In genomic region chr15:50354838-50355611, GRCh38 we compare ENCODE assay signal across 1 cellular context.
TF ChIP-seq lines count a peak whose summit lies in the region.

GABPB1 (minus strand) TSS chr15:50355198; CDS start chr15:50309798, 45,400 bp downstream.

TF ChIP-seq in HepG2, 621 proteins besides CTCF, POLR2A, EP300 and RAD21 (continued from another document and continues in another):
- TF ChIP-seq ZBTB4 (CRISPR knock-in tag; IDR thresholded peaks at IDR 0.05; ENCODE audit: borderline replicate concordance) (no peak; the same call in 1 of the 2 replicates), CSRNP2 (CRISPR knock-in tag; conservative IDR thresholded peaks at IDR 0.05; ENCODE audit: low read depth) (no peak), TIGD3 (CRISPR knock-in tag; IDR thresholded peaks at IDR 0.05; ENCODE audit: borderline replicate concordance) (peak; percentile 38; the same call in 1 of the 2 replicates), ZBTB49 (CRISPR knock-in tag; IDR thresholded peaks at IDR 0.05; ENCODE audit: borderline replicate concordance) (no peak), ZBTB8A (CRISPR knock-in tag; IDR thresholded peaks at IDR 0.05; ENCODE audit: borderline replicate concordance, low read depth) (peak; percentile 37; the same call in 1 of the 2 replicates), PREB (CRISPR knock-in tag; IDR thresholded peaks at IDR 0.05) (no peak; the same call in 1 of the 2 replicates), ZNF501 (CRISPR knock-in tag; IDR thresholded peaks at IDR 0.05) (peak; percentile 95), SMYD3 (CRISPR knock-in tag; IDR thresholded peaks at IDR 0.05) (peak; percentile 75), MTERF4 (CRISPR knock-in tag; IDR thresholded peaks at IDR 0.05) (0 out of 2 replicates have a peak, but pooled peaks have one; percentile 8), ZNF704 (CRISPR knock-in tag; IDR thresholded peaks at IDR 0.05; ENCODE audit: borderline replicate concordance) (peak; percentile 93; the same call in 1 of the 2 replicates), ZBTB33 (CRISPR knock-in tag; IDR thresholded peaks at IDR 0.05) (no peak), E2F1 (CRISPR knock-in tag; IDR thresholded peaks at IDR 0.05) (peak; percentile 84), HES4 (CRISPR knock-in tag; IDR thresholded peaks at IDR 0.05; ENCODE audit: borderline replicate concordance) (peak; percentile 78), ZBTB42 (CRISPR knock-in tag; IDR thresholded peaks at IDR 0.05) (no peak), SMAD9 (CRISPR knock-in tag; IDR thresholded peaks at IDR 0.05) (0 out of 2 replicates have a peak, but pooled peaks have one; percentile 63), PBX2 (CRISPR knock-in tag; IDR thresholded peaks at IDR 0.05) (no peak), NFATC3 (CRISPR knock-in tag; IDR thresholded peaks at IDR 0.05) (no peak; the same call in 1 of the 2 replicates), KDM5B (CRISPR knock-in tag; IDR thresholded peaks at IDR 0.05; ENCODE audit: borderline replicate concordance) (peak; percentile 95), HMGXB4 (CRISPR knock-in tag; IDR thresholded peaks at IDR 0.05; ENCODE audit: borderline replicate concordance in 1 of 2, low read depth in 1 of 2) (peak; percentile 83 to 87), ZMYM3 (CRISPR knock-in tag; IDR thresholded peaks at IDR 0.05) (no peak), YY1 (IDR thresholded peaks at IDR 0.05; ENCODE audit: insufficient read depth, insufficient replicate concordance, low read depth, low read length) (peak; percentile 89), ZNF883 (CRISPR knock-in tag; IDR thresholded peaks at IDR 0.05; ENCODE audit: not compliant biosample characterization) (peak; percentile 72), FUBP1 (CRISPR knock-in tag; IDR thresholded peaks at IDR 0.05; ENCODE audit: borderline replicate concordance) (no peak), YEATS4 (CRISPR knock-in tag; IDR thresholded peaks at IDR 0.05; ENCODE audit: borderline replicate concordance) (peak; percentile 100), NCOA5 (CRISPR knock-in tag; IDR thresholded peaks at IDR 0.05) (0 out of 2 replicates have a peak, but pooled peaks have one; percentile 68), MTA3 (CRISPR knock-in tag; IDR thresholded peaks at IDR 0.05) (no peak), ASH2L (IDR thresholded peaks at IDR 0.05; ENCODE audit: insufficient read length, low read depth, low read length) (peak; percentile 97), KAT2B (IDR thresholded peaks at IDR 0.05; ENCODE audit: borderline replicate concordance, low read depth, low read length) (no peak), ZNF207 (IDR thresholded peaks at IDR 0.05; ENCODE audit: borderline replicate concordance) (no peak), ZNF275 (CRISPR knock-in tag; IDR thresholded peaks at IDR 0.05; ENCODE audit: borderline replicate concordance) (peak; percentile 88)
